ENCODE assay signal across 1 cellular context in genomic region chr6:26331809-26332226, GRCh38.
A peak's percentile ranks its signal among the peaks of the same experiment; 100 is the strongest.
TF ChIP-seq lines count a peak whose summit lies in the region.

No MANE protein-coding gene starts in this region.

TF ChIP-seq in K562, 482 proteins besides CTCF, POLR2A, EP300 and RAD21 (continued from another document and continues in another):
- TF ChIP-seq MNT (conservative IDR thresholded peaks at IDR 0.05) (no peak), MXD1 (CRISPR knock-in tag; IDR thresholded peaks at IDR 0.05; ENCODE audit: borderline replicate concordance, poor library complexity, severe bottlenecking) (no peak), ZNF512 (tag; IDR thresholded peaks at IDR 0.05) (no peak), SRSF9 (IDR thresholded peaks at IDR 0.05; ENCODE audit: borderline replicate concordance, low read depth, low read length) (no peak), ZNF277 (CRISPR knock-in tag; IDR thresholded peaks at IDR 0.05; ENCODE audit: borderline replicate concordance) (no peak), PURB (CRISPR knock-in tag; IDR thresholded peaks at IDR 0.05; ENCODE audit: low read depth) (no peak), TEAD4 (IDR thresholded peaks at IDR 0.05; ENCODE audit: low read length) (peak; percentile 77), TEAD4 (CRISPR knock-in tag; IDR thresholded peaks at IDR 0.05; ENCODE audit: borderline replicate concordance) (no peak), CEBPZ (IDR thresholded peaks at IDR 0.05; ENCODE audit: borderline replicate concordance, low read depth, low read length) (no peak), ZNF766 (CRISPR knock-in tag; conservative IDR thresholded peaks at IDR 0.05) (peak; percentile 71), POLR2H (tag; IDR thresholded peaks at IDR 0.05; ENCODE audit: low read depth) (no peak), HDAC3 (IDR thresholded peaks at IDR 0.05; ENCODE audit: borderline replicate concordance, partially characterized antibody) (peak; percentile 66), ARID2 (IDR thresholded peaks at IDR 0.05) (no peak), PTBP1 (IDR thresholded peaks at IDR 0.05; ENCODE audit: low read depth, low read length) (no peak), ZNF24 (IDR thresholded peaks at IDR 0.05) (peak; percentile 11; the same call in 1 of the 2 replicates), PRDM10 (IDR thresholded peaks at IDR 0.05; ENCODE audit: partially characterized antibody) (no peak), ZNF184 (CRISPR knock-in tag; IDR thresholded peaks at IDR 0.05) (no peak), BMI1 (IDR thresholded peaks at IDR 0.05; ENCODE audit: low read length) (no peak), EHMT2 (IDR thresholded peaks at IDR 0.05) (no peak), ZNF511 (CRISPR knock-in tag; IDR thresholded peaks at IDR 0.05) (no peak), ZNF717 (CRISPR knock-in tag; IDR thresholded peaks at IDR 0.05) (no peak), CHD2 (IDR thresholded peaks at IDR 0.05; ENCODE audit: low read depth, low read length) (no peak), HMG20A (CRISPR knock-in tag; conservative IDR thresholded peaks at IDR 0.05) (no peak), SREBF2 (CRISPR knock-in tag; IDR thresholded peaks at IDR 0.05) (no peak), DDX20 (tag; IDR thresholded peaks at IDR 0.05; ENCODE audit: low read depth) (no peak), TAF7 (tag; IDR thresholded peaks at IDR 0.05) (no peak), ZFX (CRISPR knock-in tag; IDR thresholded peaks at IDR 0.05) (no peak), RBBP5 (IDR thresholded peaks at IDR 0.05; ENCODE audit: borderline replicate concordance, insufficient read depth, low read length, poor library complexity, severe bottlenecking) (peak; percentile 53), SNIP1 (IDR thresholded peaks at IDR 0.05; ENCODE audit: low read depth) (no peak), YBX1 (IDR thresholded peaks at IDR 0.05) (no peak), TCFL5 (CRISPR knock-in tag; conservative IDR thresholded peaks at IDR 0.05) (no peak), MYC (IDR thresholded peaks at IDR 0.05; ENCODE audit: low read depth, low read length) (peak; percentile 54; the same call in 1 of the 2 replicates), MYC (CRISPR knock-in tag; IDR thresholded peaks at IDR 0.05; ENCODE audit: borderline replicate concordance, low read depth) (no peak), CREM (IDR thresholded peaks at IDR 0.05; ENCODE audit: low read depth) (peak; percentile 80), ZNF133 (CRISPR knock-in tag; IDR thresholded peaks at IDR 0.05) (no peak), SP1 (CRISPR knock-in tag; IDR thresholded peaks at IDR 0.05) (no peak), BCLAF1 (IDR thresholded peaks at IDR 0.05; ENCODE audit: borderline replicate concordance in 1 of 2, control insufficient read depth in 1 of 2, low read depth in 2 of 2, low read length in 1 of 2) (no peak), ZNF263 (CRISPR knock-in tag; IDR thresholded peaks at IDR 0.05; ENCODE audit: borderline replicate concordance) (no peak), NR1H2 (CRISPR knock-in tag; IDR thresholded peaks at IDR 0.05) (no peak), ZNF79 (CRISPR knock-in tag; IDR thresholded peaks at IDR 0.05; ENCODE audit: low read depth) (no peak), FOSL1 (tag; conservative IDR thresholded peaks at IDR 0.05) (peak; percentile 50; the same call in 1 of the 2 replicates), BDP1 (IDR thresholded peaks at IDR 0.05; ENCODE audit: insufficient read depth, insufficient read length) (no peak), ZEB2 (IDR thresholded peaks at IDR 0.05) (peak; percentile 89; the same call in 1 of the 2 replicates), DLX4 (CRISPR knock-in tag; IDR thresholded peaks at IDR 0.05) (no peak), PYGO2 (tag; IDR thresholded peaks at IDR 0.05) (no peak), MCM2 (IDR thresholded peaks at IDR 0.05; ENCODE audit: low read depth) (no peak), XRCC5 (IDR thresholded peaks at IDR 0.05; ENCODE audit: low read depth, low read length) (no peak)
